In genomic region chr1:162844153-162844552, GRCh38 we compare ENCODE assay signal across 21 cellular contexts. TPM values are rescaled to one million over a fixed set of nuclear protein-coding genes. Genes with fewer than 3 reads are reported as not detected.
DNase-seq lines count a peak whose midpoint lies in the region; ATAC-seq, FAIRE-seq and TF ChIP-seq lines count a peak whose summit lies in the region.
"Had no signal": no experiment of that assay in that cellular context is flagged by ENCODE, and none has a peak within 500 bp of the region (broad histone marks: within the 10 kb centered on the region; RNA-seq: fewer than 3 reads in every experiment).

No MANE protein-coding gene starts in this region.

- peaks cover 31% of the 10 kb centered on the region for H3K4me1 Mint-ChIP-seq in nephron
- no peaks in the 10 kb centered on the region for H3K4me1 Mint-ChIP-seq in activated T-cell treated with anti-CD3 and anti-CD28 coated beads, Interleukin-2, amount 50 U/mL, for 24 hours (ENCODE audit: low read depth)
- H3K4me1 Mint-ChIP-seq: CD14-positive monocyte; CD4-positive, alpha-beta memory T cell had no signal

- peak overlapping the region; percentile 68 to 84 (median 68) for H3K27ac Mint-ChIP-seq in nephron
- H3K27ac Mint-ChIP-seq in activated T-cell treated with anti-CD3 and anti-CD28 coated beads, Interleukin-2, amount 50 U/mL, for 24 hours = no peak overlapping the region
- H3K27ac Mint-ChIP-seq: CD14-positive monocyte; CD4-positive, alpha-beta memory T cell had no signal

- TF ChIP-seq RAD21 in H1 (IDR thresholded peaks at IDR 0.05 in 1 of 2, conservative IDR thresholded peaks at IDR 0.05 in 1 of 2; ENCODE audit: low read depth in 2 of 2, low read length in 2 of 2) = no peak

- CTCF ChIA-PET in H1 (lab: Charles Lee; ENCODE audit: partially characterized antibody) = interaction anchor here (0.6 to 1.5 kb wide), 4 partner anchors 10 to 331 kb away, joined by 3 read pairs; no protein-coding TSS in a partner anchor

- no peak overlapping the region for H2AFZ ChIP-seq in H1 (ENCODE audit: low read length)

- POLR2A ChIA-PET in H1 (lab: Charles Lee; ENCODE audit: partially characterized antibody) = no interaction called here

- peak; percentile 58 for DNase-seq in NCI-H82 (lab: John Stamatoyannopoulos, UW)
- DNase-seq in NCI-H82 treated with DMSO at 0.1 percent for 48 hours (lab: John Stamatoyannopoulos, UW; ENCODE audit: unreplicated experiment) = no peak
- DNase-seq in H1 (ENCODE audit: low read depth in 1 of 2, low spot score in 2 of 2) = no peak
- no peak for DNase-seq in activated T-cell treated with anti-CD3 and anti-CD28 coated beads, Interleukin-2, amount 50 U/mL, for 24 hours
- DNase-seq in stimulated activated naive CD4-positive, alpha-beta T cell (lab: John Stamatoyannopoulos, UW) = no peak
- DNase-seq: CD4-positive, alpha-beta memory T cell; DMS153; DMS79; GDM1 had no signal

- H4K5ac ChIP-seq in H1 (ENCODE audit: insufficient read length, low read depth, low read length) = no peak overlapping the region

- H3K4me1 ChIP-seq in H1 (replicated peaks in 1 of 4; ENCODE audit: control insufficient read depth in 3 of 4, insufficient read depth in 4 of 4, low read length in 3 of 4) = no peaks in the 10 kb centered on the region
- H3K4me1 ChIP-seq: A549, BLaER1, HAP-1 had no signal

- TF ChIP-seq EP300 in H1 (IDR thresholded peaks at IDR 0.05; ENCODE audit: borderline replicate concordance in 1 of 2, low read depth in 2 of 2, low read length in 2 of 2) = no peak

- no peak for TF ChIP-seq POLR2A in H1 (IDR thresholded peaks at IDR 0.05; ENCODE audit: control extremely low read depth in 1 of 2, low read depth in 2 of 2, low read length in 2 of 2)

- no peaks in the 10 kb centered on the region for H3K79me2 ChIP-seq in H1 (ENCODE audit: control insufficient read depth in 1 of 2, insufficient read depth in 2 of 2, low read length in 2 of 2)

- H3K18ac ChIP-seq in H1 (ENCODE audit: extremely low read depth, low read length) = no peak overlapping the region

- no peak for FAIRE-seq in H1 (lab: Jason Lieb, UNC)
- FAIRE-seq: A549, GM12892, GM18507 had no signal

- no peaks in the 10 kb centered on the region for H4K20me1 ChIP-seq in H1 (replicated peaks in 1 of 2; ENCODE audit: control insufficient read depth in 1 of 2, insufficient read depth in 2 of 2, low read length in 2 of 2)
- H4K20me1 ChIP-seq: BLaER1 had no signal

- H3K4me3 ChIP-seq in H1 (ENCODE audit: extremely low read depth in 1 of 4, insufficient read depth in 2 of 4, low read depth in 3 of 4, low read length in 4 of 4) = no peak overlapping the region
- H3K4me3 ChIP-seq: A549, BLaER1, HAP-1 had no signal

- H3K27me3 Mint-ChIP-seq in nephron (ENCODE audit: low read depth) = peaks cover 11% of the 10 kb centered on the region
- peaks cover 13% of the 10 kb centered on the region for H3K27me3 Mint-ChIP-seq in activated T-cell treated with anti-CD3 and anti-CD28 coated beads, Interleukin-2, amount 50 U/mL, for 24 hours

- H3K56ac ChIP-seq in H1 (replicated peaks; ENCODE audit: insufficient read length, low read depth, low read length) = no peak overlapping the region

- no peaks in the 10 kb centered on the region for H3K9me3 Mint-ChIP-seq in nephron
- H3K9me3 Mint-ChIP-seq in activated T-cell treated with anti-CD3 and anti-CD28 coated beads, Interleukin-2, amount 50 U/mL, for 24 hours = peaks cover 5% of the 10 kb centered on the region

- H2BK120ac ChIP-seq in H1 (replicated peaks; ENCODE audit: low read depth, low read length) = no peak overlapping the region

- no peak overlapping the region for H4K91ac ChIP-seq in H1 (replicated peaks; ENCODE audit: insufficient read length, low read length)

- H3K4ac ChIP-seq in H1 (replicated peaks; ENCODE audit: insufficient read length, low read depth, low read length) = no peak overlapping the region

- no peak overlapping the region for H4K8ac ChIP-seq in H1 (ENCODE audit: extremely low read depth, insufficient read depth, low read length)

- H2BK20ac ChIP-seq in H1 (ENCODE audit: low read length) = no peak overlapping the region

- H3K27ac ChIP-seq in H1 (ENCODE audit: low read depth, low read length) = no peak overlapping the region
- H3K27ac ChIP-seq: 22Rv1, A549, BLaER1 had no signal

- H3K9ac ChIP-seq in H1 (replicated peaks in 1 of 4; ENCODE audit: extremely low read depth in 1 of 4, low read depth in 3 of 4, low read length in 3 of 4) = no peak overlapping the region
- H3K9ac ChIP-seq: BLaER1 had no signal

- peaks cover 0 to 3% of the 10 kb centered on the region in 2 experiments; a peak in 1 of 4 replicates for H3K9me3 ChIP-seq in H1 (ENCODE audit: insufficient read depth in 2 of 2, low read depth in 1 of 2, low read length in 1 of 2)
- H3K9me3 ChIP-seq: HAP-1 had no signal

- no peak for ATAC-seq in GM18517 (IDR thresholded peaks at IDR 0.05; ENCODE audit: unreplicated experiment)
- ATAC-seq: A549 had no signal

- no peaks in the 10 kb centered on the region for H3K27me3 ChIP-seq in H1 (replicated peaks in 1 of 4; ENCODE audit: control insufficient read depth in 3 of 4, extremely low read depth in 1 of 4, insufficient read depth in 3 of 4, low read length in 3 of 4)
- H3K27me3 ChIP-seq: BLaER1 had no signal

- no peak overlapping the region for H3K14ac ChIP-seq in H1 (ENCODE audit: insufficient read length)

- no peaks in the 10 kb centered on the region; the same call in 1 of the 2 replicates for H3K23me2 ChIP-seq in H1 (ENCODE audit: low read depth, low read length)

- WGBS in H1 (ENCODE audit: extremely low coverage in 1 of 2, insufficient coverage in 1 of 2, insufficient read length in 1 of 2, insufficient replicate concordance in 2 of 2, low coverage in 1 of 2, low lambda C conversion rate in 2 of 2, missing lambda C conversion rate in 1 of 2), 2 experiments = no CpG with 5 or more reads among the region's 1 CpG

- H2AK5ac ChIP-seq in H1 (ENCODE audit: low read depth, low read length) = no peak overlapping the region

- no peak overlapping the region for H2BK5ac ChIP-seq in H1 (ENCODE audit: low read depth, low read length)

- no peaks in the 10 kb centered on the region for H3K79me1 ChIP-seq in H1 (ENCODE audit: low read depth, low read length)

- H3K36me3 Mint-ChIP-seq in nephron (ENCODE audit: low read depth) = no peaks in the 10 kb centered on the region
- H3K36me3 Mint-ChIP-seq in activated T-cell treated with anti-CD3 and anti-CD28 coated beads, Interleukin-2, amount 50 U/mL, for 24 hours (ENCODE audit: low read depth) = no peaks in the 10 kb centered on the region
- H3K36me3 Mint-ChIP-seq: CD14-positive monocyte; CD4-positive, alpha-beta memory T cell had no signal

- H3K4me2 ChIP-seq in H1 (ENCODE audit: insufficient read depth in 1 of 2, low read depth in 2 of 2, low read length in 2 of 2) = no peak overlapping the region
- H3K4me2 ChIP-seq: A549, BLaER1 had no signal

- H2BK15ac ChIP-seq in H1 (ENCODE audit: low read length) = no peak overlapping the region

- no peaks in the 10 kb centered on the region for H3K36me3 ChIP-seq in H1 (ENCODE audit: control insufficient read depth in 2 of 4, insufficient read depth in 4 of 4, low read length in 3 of 4)
- H3K36me3 ChIP-seq: BLaER1, HAP-1 had no signal

- TF ChIP-seq CTCF in H1 (IDR thresholded peaks at IDR 0.05; ENCODE audit: control extremely low read depth in 1 of 3, insufficient read depth in 1 of 3, low read depth in 1 of 3, low read length in 3 of 3) (no peak), nephron (IDR thresholded peaks at IDR 0.05; ENCODE audit: unreplicated experiment in 3 of 3) (no peak)

- no peak overlapping the region for H3K4me3 Mint-ChIP-seq in nephron
- no peak overlapping the region for H3K4me3 Mint-ChIP-seq in activated T-cell treated with anti-CD3 and anti-CD28 coated beads, Interleukin-2, amount 50 U/mL, for 24 hours
- H3K4me3 Mint-ChIP-seq: CD14-positive monocyte; CD4-positive, alpha-beta memory T cell had no signal

- no peak overlapping the region for H2BK12ac ChIP-seq in H1 (ENCODE audit: low read depth, low read length)

- H3K23ac ChIP-seq in H1 (ENCODE audit: insufficient read length) = no peak overlapping the region

TF ChIP-seq in H1, 55 proteins besides CTCF, POLR2A, EP300 and RAD21:
- peak; percentile 25; the same call in 1 of the 2 replicates for TF ChIP-seq E2F6 (IDR thresholded peaks at IDR 0.05)
- no peak for TF ChIP-seq KDM1A (IDR thresholded peaks at IDR 0.05; ENCODE audit: borderline replicate concordance, low read length)
- TF ChIP-seq TAF1 (IDR thresholded peaks at IDR 0.05; ENCODE audit: low read depth, low read length) = no peak

RNA-seq across cellular contexts. Expression of gene CCDC190, which starts 16.8 kb away (rescaled TPM):
- total RNA-seq in H1 (2021; fragmentation: NEBNext Ultra II Directional; extraction: Animal tissue kit (Norgen Biotek cat#: 25700)) = not detected in 2 replicates
- polyA plus RNA-seq in H1 (2011; rRNA removed) = not detected in 2 replicates
- not detected for polyA plus RNA-seq in H1 (2011; cell fraction: cytosol; rRNA removed)
- polyA plus RNA-seq in H1 (2011; cell fraction: nucleus; rRNA removed) = not detected
- not detected in 4 replicates for polyA plus RNA-seq in H1 (2012, experiment 1 of 2)
- polyA plus RNA-seq in H1 (2012, experiment 2 of 2) = not detected
- not detected for polyA plus RNA-seq in H1 (2013, experiment 1 of 2)
- polyA plus RNA-seq in H1 (2013, experiment 2 of 2) = not detected
- polyA minus RNA-seq in H1 (2011; rRNA and poly(A)+ RNA removed) = not detected in 2 replicates
- polyA minus RNA-seq in H1 (2011; cell fraction: cytosol; rRNA and poly(A)+ RNA removed) = not detected
- polyA minus RNA-seq in H1 (2011; cell fraction: nucleus; rRNA and poly(A)+ RNA removed) = not detected
- total RNA-seq: CD4-positive, alpha-beta memory T cell; H4; HT-29 had no signal
- polyA plus RNA-seq: A549; AG04450; CD14-positive monocyte; CD4-positive, alpha-beta memory T cell had no signal

RNA-seq across cellular contexts. Expression of gene HSD17B7, which starts 53.7 kb away (rescaled TPM):
- 35.4 and 37.8 TPM in 2 replicates for total RNA-seq in H1 (2021; fragmentation: NEBNext Ultra II Directional; extraction: Animal tissue kit (Norgen Biotek cat#: 25700))
- 23.5 and 31.0 TPM in 2 replicates for polyA plus RNA-seq in H1 (2011; rRNA removed)
- polyA plus RNA-seq in H1 (2011; cell fraction: cytosol; rRNA removed) = 41.4 TPM
- 68.5 TPM for polyA plus RNA-seq in H1 (2011; cell fraction: nucleus; rRNA removed)
- polyA plus RNA-seq in H1 (2012, experiment 1 of 2) = 36.4 to 48.5 TPM (median 38.4 TPM) in 4 replicates
- polyA plus RNA-seq in H1 (2012, experiment 2 of 2) = 14.9 TPM
- 54.5 TPM for polyA plus RNA-seq in H1 (2013, experiment 1 of 2)
- polyA plus RNA-seq in H1 (2013, experiment 2 of 2) = 57.8 TPM
- 43.4 and 48.2 TPM in 2 replicates for polyA minus RNA-seq in H1 (2011; rRNA and poly(A)+ RNA removed)
- polyA minus RNA-seq in H1 (2011; cell fraction: cytosol; rRNA and poly(A)+ RNA removed) = 20.4 TPM
- 67.4 TPM for polyA minus RNA-seq in H1 (2011; cell fraction: nucleus; rRNA and poly(A)+ RNA removed)
